ENCODE assay signal across 9 cellular contexts in the genomic region with DNA sequence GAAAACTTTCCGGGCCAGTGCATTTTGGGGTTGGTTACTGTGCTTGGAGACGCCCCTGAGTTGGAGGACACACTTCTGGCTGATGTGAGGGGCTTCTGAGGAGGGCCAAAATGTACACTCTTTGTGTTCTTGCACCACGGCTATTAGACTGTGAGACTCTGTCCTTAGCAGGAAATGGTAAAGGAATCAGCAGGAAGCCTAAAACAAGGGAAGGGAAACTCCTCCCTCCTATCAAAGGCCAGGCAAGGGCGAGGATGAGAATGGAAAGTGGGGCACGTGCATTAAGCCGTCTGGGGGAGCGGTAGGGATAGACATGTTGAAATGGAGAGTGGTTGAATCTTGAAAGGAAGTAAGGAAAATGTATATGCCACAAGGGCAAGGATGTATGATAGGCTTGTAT. TPM values are rescaled to one million over a fixed set of nuclear protein-coding genes. Genes with fewer than 3 reads are reported as not detected.
DNase-seq lines count a peak whose midpoint lies in the region; ATAC-seq and TF ChIP-seq lines count a peak whose summit lies in the region.
"Had no signal": no experiment of that assay in that cellular context is flagged by ENCODE, and none has a peak within 500 bp of the region (broad histone marks: within the 10 kb centered on the region; RNA-seq: fewer than 3 reads in every experiment).

No MANE protein-coding gene starts in this region.

- no peaks in the 10 kb centered on the region for H3K36me3 ChIP-seq in CD4-positive, CD25-positive, alpha-beta regulatory T cell (ENCODE audit: control insufficient read depth, insufficient read depth, low read length)

- H3K27ac Mint-ChIP-seq in CD4-positive, CD25-positive, alpha-beta regulatory T cell, result peak overlapping the region in 2 of 3 donors; percentile 96 to 98
- H3K27ac Mint-ChIP-seq in natural killer cell treated with Interleukin-12 subunit alpha and Interleukin-12 subunit beta and Interleukin-15 and Interleukin-18, amount 100 ng/mL, for 72 hours, result peak overlapping the region; percentile 96 to 97
- H3K27ac Mint-ChIP-seq in type B pancreatic cell, result no peak overlapping the region

- peaks cover 9 to 48% (median 27%) of the 10 kb centered on the region in 4 donors for H3K4me1 Mint-ChIP-seq in CD4-positive, CD25-positive, alpha-beta regulatory T cell
- peaks cover 42 to 45% of the 10 kb centered on the region in 2 donors for H3K4me1 Mint-ChIP-seq in natural killer cell treated with Interleukin-12 subunit alpha and Interleukin-12 subunit beta and Interleukin-15 and Interleukin-18, amount 100 ng/mL, for 72 hours (ENCODE audit: low read depth in 2 of 2)
- peaks cover 4% of the 10 kb centered on the region for H3K4me1 Mint-ChIP-seq in type B pancreatic cell (ENCODE audit: unreplicated experiment)

- H3K27me3 ChIP-seq in CD4-positive, CD25-positive, alpha-beta regulatory T cell (ENCODE audit: control insufficient read depth, insufficient read depth, low read length), result no peaks in the 10 kb centered on the region

- peaks cover 23% of the 10 kb centered on the region for H3K4me1 ChIP-seq in CD4-positive, CD25-positive, alpha-beta regulatory T cell (ENCODE audit: control insufficient read depth, insufficient read depth, low read length, poor library complexity, severe bottlenecking)

- peak overlapping the region; percentile 99 for H3K27ac ChIP-seq in CD4-positive, CD25-positive, alpha-beta regulatory T cell (ENCODE audit: insufficient read depth, low read length, poor library complexity, severe bottlenecking)

- peak overlapping the region; percentile 4 for H3K4me3 ChIP-seq in CD4-positive, CD25-positive, alpha-beta regulatory T cell (ENCODE audit: low read depth, low read length)

- H3K9me3 ChIP-seq in CD4-positive, CD25-positive, alpha-beta regulatory T cell (ENCODE audit: control insufficient read depth in 2 of 2, low read length in 2 of 2), result no peaks in the 10 kb centered on the region

- H3K4me3 Mint-ChIP-seq in CD4-positive, CD25-positive, alpha-beta regulatory T cell, result peak overlapping the region in 3 of 4 donors; percentile 81 to 88 (median 88)
- H3K4me3 Mint-ChIP-seq in natural killer cell treated with Interleukin-12 subunit alpha and Interleukin-12 subunit beta and Interleukin-15 and Interleukin-18, amount 100 ng/mL, for 72 hours, result peak overlapping the region; percentile 85
- H3K4me3 Mint-ChIP-seq in type B pancreatic cell, result no peak overlapping the region

- no peak for ATAC-seq in CD4-positive, CD25-positive, alpha-beta regulatory T cell (ENCODE audit: low read depth in 2 of 2)
- no peak for ATAC-seq in natural killer cell treated with Interleukin-12 subunit alpha and Interleukin-12 subunit beta and Interleukin-15 and Interleukin-18, amount 100 ng/mL, for 72 hours
- no peak for ATAC-seq in HG02798 (IDR thresholded peaks at IDR 0.05; ENCODE audit: poor library complexity, unreplicated experiment)

- peaks cover 11% of the 10 kb centered on the region for H3K27me3 Mint-ChIP-seq in CD4-positive, CD25-positive, alpha-beta regulatory T cell
- no peaks in the 10 kb centered on the region for H3K27me3 Mint-ChIP-seq in natural killer cell treated with Interleukin-12 subunit alpha and Interleukin-12 subunit beta and Interleukin-15 and Interleukin-18, amount 100 ng/mL, for 72 hours
- peaks cover 13% of the 10 kb centered on the region for H3K27me3 Mint-ChIP-seq in type B pancreatic cell

- TF ChIP-seq CTCF in type B pancreatic cell (conservative IDR thresholded peaks at IDR 0.05), result no peak

- DNase-seq in CD4-positive, CD25-positive, alpha-beta regulatory T cell, result no peak
- DNase-seq in NOMO-1 (lab: John Stamatoyannopoulos, UW; ENCODE audit: unreplicated experiment in 2 of 2) (peak; percentile 22 to 30), dermis blood vessel endothelial cell (peak; percentile 86), type B pancreatic cell (ENCODE audit: extremely low spot score, unreplicated experiment) (no peak), NCI-H187 (lab: John Stamatoyannopoulos, UW) (no peak)
- DNase-seq in natural killer cell treated with Interleukin-12 subunit alpha and Interleukin-12 subunit beta and Interleukin-15 and Interleukin-18, amount 100 ng/mL, for 72 hours (ENCODE audit: low spot score), result no peak
- no peak for DNase-seq in stimulated activated naive CD4-positive, alpha-beta T cell treated with Interleukin-2 at 50 U/mL for 16 hours (lab: John Stamatoyannopoulos, UW)

- peaks cover 6% of the 10 kb centered on the region for H3K36me3 Mint-ChIP-seq in CD4-positive, CD25-positive, alpha-beta regulatory T cell
- H3K36me3 Mint-ChIP-seq in natural killer cell treated with Interleukin-12 subunit alpha and Interleukin-12 subunit beta and Interleukin-15 and Interleukin-18, amount 100 ng/mL, for 72 hours, result peaks cover 17% of the 10 kb centered on the region
- no peaks in the 10 kb centered on the region for H3K36me3 Mint-ChIP-seq in type B pancreatic cell

- H3K9me3 Mint-ChIP-seq in CD4-positive, CD25-positive, alpha-beta regulatory T cell, result no peaks in the 10 kb centered on the region
- H3K9me3 Mint-ChIP-seq in natural killer cell treated with Interleukin-12 subunit alpha and Interleukin-12 subunit beta and Interleukin-15 and Interleukin-18, amount 100 ng/mL, for 72 hours, result no peaks in the 10 kb centered on the region
- no peaks in the 10 kb centered on the region for H3K9me3 Mint-ChIP-seq in type B pancreatic cell
- H3K9me3 Mint-ChIP-seq: nephron had no signal

RNA-seq across cellular contexts. Expression of a gene that starts 1.8 kb away (rescaled TPM):
- total RNA-seq in CD4-positive, CD25-positive, alpha-beta regulatory T cell, result 580 TPM
- polyA plus RNA-seq in CD4-positive, CD25-positive, alpha-beta regulatory T cell, result 100 to 1,000 TPM; 254 to 402 (median 306) TPM
- 495 and 622 TPM in 2 replicates for total RNA-seq in dermis blood vessel endothelial cell
- total RNA-seq in natural killer cell treated with Interleukin-12 subunit alpha and Interleukin-12 subunit beta and Interleukin-15 and Interleukin-18, amount 100 ng/mL, for 72 hours, result 100 to 1,000 TPM; 268 to 486 TPM
- total RNA-seq in type B pancreatic cell (ENCODE audit: low replicate concordance), result not detected in 2 replicates

RNA-seq across cellular contexts. Expression of a gene that starts 37.8 kb away (rescaled TPM):
- 45.7 TPM for total RNA-seq in CD4-positive, CD25-positive, alpha-beta regulatory T cell
- 10 to 100 TPM; 40.3 to 55.5 (median 43.0) TPM for polyA plus RNA-seq in CD4-positive, CD25-positive, alpha-beta regulatory T cell
- total RNA-seq in dermis blood vessel endothelial cell (34.5 and 56.8 TPM in 2 replicates), type B pancreatic cell (ENCODE audit: low replicate concordance) (56.0 and 57.6 TPM in 2 replicates)
- total RNA-seq in natural killer cell treated with Interleukin-12 subunit alpha and Interleukin-12 subunit beta and Interleukin-15 and Interleukin-18, amount 100 ng/mL, for 72 hours, result 10 to 100 TPM; 38.8 to 54.8 TPM

Comparison
In these comparisons a context has a peak if more than half of its experiments do, and no peak if none do; other contexts are left out.
1. DNase-seq: peak in NOMO-1 (2 of 2) and dermis blood vessel endothelial cell (single experiment); none in CD4-positive, CD25-positive, alpha-beta regulatory T cell (0 of 3), natural killer cell treated with Interleukin-12 subunit alpha and Interleukin-12 subunit beta and Interleukin-15 and Interleukin-18, amount 100 ng/mL, for 72 hours (single experiment), stimulated activated naive CD4-positive, alpha-beta T cell treated with Interleukin-2 at 50 U/mL for 16 hours (single experiment), type B pancreatic cell (single experiment) and NCI-H187 (0 of 2).
2. RNA of a gene that starts 1.8 kb away (total RNA-seq): 580 TPM in CD4-positive, CD25-positive, alpha-beta regulatory T cell (single experiment), 495 to 622 TPM in dermis blood vessel endothelial cell and 268 to 486 TPM in natural killer cell treated with Interleukin-12 subunit alpha and Interleukin-12 subunit beta and Interleukin-15 and Interleukin-18, amount 100 ng/mL, for 72 hours; not detected in type B pancreatic cell; every median in the first group is over 100 times any median in the second.